8 cellular contexts compared by ENCODE assay signal in genomic region chr6:45714795-45715507, GRCh38.
DNase-seq lines count a peak whose midpoint lies in the region; ATAC-seq, FAIRE-seq and TF ChIP-seq lines count a peak whose summit lies in the region.

No MANE protein-coding gene starts in this region.

- H3K27me3 Mint-ChIP-seq in activated CD4-positive, alpha-beta memory T cell treated with anti-CD3 and anti-CD28 coated beads for 36 hours: no peaks in the 10 kb centered on the region
- peaks cover 27% of the 10 kb centered on the region for H3K27me3 Mint-ChIP-seq in type B pancreatic cell

- H3K4me1 Mint-ChIP-seq in activated CD4-positive, alpha-beta memory T cell treated with anti-CD3 and anti-CD28 coated beads for 36 hours (ENCODE audit: low read depth): peaks cover 73% of the 10 kb centered on the region
- H3K4me1 Mint-ChIP-seq in type B pancreatic cell (ENCODE audit: unreplicated experiment): peaks cover 24% of the 10 kb centered on the region

- CTCF ChIA-PET in activated CD4-positive, alpha-beta memory T cell treated with anti-CD3 and anti-CD28 coated beads for 36 hours (lab: Charles Lee): interaction anchor here (0.5 to 2.4 kb wide), 54 partner anchors 8 to 1245 kb away, joined by 3 to 26 read pairs (median 4); partner anchors contain the start of gene SUPT3H

- no peaks in the 10 kb centered on the region for H3K9me3 Mint-ChIP-seq in activated CD4-positive, alpha-beta memory T cell treated with anti-CD3 and anti-CD28 coated beads for 36 hours
- H3K9me3 Mint-ChIP-seq in type B pancreatic cell: no peaks in the 10 kb centered on the region

- peak; percentile 29 for ATAC-seq in HG03175 (IDR thresholded peaks at IDR 0.05; ENCODE audit: unreplicated experiment)

- peak; percentile 86 for TF ChIP-seq CTCF in type B pancreatic cell (conservative IDR thresholded peaks at IDR 0.05)

- intact Hi-C loops in activated CD4-positive, alpha-beta memory T cell treated with anti-CD3 and anti-CD28 coated beads for 36 hours (cut with micrococcal nuclease): loop anchor here (1.0 to 10.0 kb wide), 10 partner anchors 22 to 1060 kb away; no protein-coding TSS in a partner anchor

- H3K4me3 Mint-ChIP-seq in activated CD4-positive, alpha-beta memory T cell treated with anti-CD3 and anti-CD28 coated beads for 36 hours: no peak overlapping the region
- H3K4me3 Mint-ChIP-seq in type B pancreatic cell: no peak overlapping the region

- FAIRE-seq in endometrium (lab: Jason Lieb, UNC): peak; percentile 51

- peak; percentile 68 for DNase-seq in SIG-M5 treated with dmso at 0.1 percent for 504 hours (lab: John Stamatoyannopoulos, UW; ENCODE audit: unreplicated experiment)
- no peak for DNase-seq in SIG-M5 (lab: John Stamatoyannopoulos, UW)
- DNase-seq in NCI-H748 (lab: John Stamatoyannopoulos, UW; ENCODE audit: unreplicated experiment): peak; percentile 87
- DNase-seq in activated CD4-positive, alpha-beta memory T cell treated with anti-CD3 and anti-CD28 coated beads for 36 hours: peak; percentile 62
- DNase-seq in midbrain (lab: John Stamatoyannopoulos, UW): peak; percentile 86
- DNase-seq in type B pancreatic cell (ENCODE audit: extremely low spot score, unreplicated experiment): peak; percentile 15

- peak overlapping the region; percentile 93 for H3K27ac Mint-ChIP-seq in activated CD4-positive, alpha-beta memory T cell treated with anti-CD3 and anti-CD28 coated beads for 36 hours
- no peak overlapping the region for H3K27ac Mint-ChIP-seq in type B pancreatic cell

- POLR2A ChIA-PET in activated CD4-positive, alpha-beta memory T cell treated with anti-CD3 and anti-CD28 coated beads for 36 hours (lab: Charles Lee): interaction anchor here (0.5 to 2.3 kb wide), 18 partner anchors 11 to 355 kb away, joined by 3 to 29 read pairs (median 4); no protein-coding TSS in a partner anchor

- no peaks in the 10 kb centered on the region for H3K36me3 Mint-ChIP-seq in activated CD4-positive, alpha-beta memory T cell treated with anti-CD3 and anti-CD28 coated beads for 36 hours
- H3K36me3 Mint-ChIP-seq in type B pancreatic cell: no peaks in the 10 kb centered on the region
